Comparison of ENCODE assay signal across 17 cellular contexts in genomic region chr6:53960311-53960710, GRCh38.
DNase-seq lines count a peak whose midpoint lies in the region; FAIRE-seq and TF ChIP-seq lines count a peak whose summit lies in the region.
"Had no signal": no experiment of that assay in that cellular context is flagged by ENCODE, and none has a peak within 500 bp of the region (broad histone marks: within the 10 kb centered on the region; RNA-seq: fewer than 3 reads in every experiment).

No MANE protein-coding gene starts in this region.

- in situ Hi-C loops in GM13977 (cut with MboI; ENCODE audit: low pct_unique_long_range_greater_than_20kb, low sequenced_read_pairs, unreplicated experiment): no loop called here

- no peak overlapping the region for H2AK5ac ChIP-seq in trophoblast cell (ENCODE audit: low read length)

- no peak overlapping the region for H3K4me2 ChIP-seq in trophoblast cell (ENCODE audit: low read length)

- H3K9me3 ChIP-seq in trophoblast cell (ENCODE audit: insufficient read depth, low read depth, low read length): no peaks in the 10 kb centered on the region
- H3K9me3 ChIP-seq: pancreas had no signal

- H2BK12ac ChIP-seq in trophoblast cell (ENCODE audit: low read length): peak overlapping the region; percentile 90

- H3K4ac ChIP-seq in trophoblast cell (ENCODE audit: low read depth, low read length): no peak overlapping the region

- no peak overlapping the region for H3K9ac ChIP-seq in trophoblast cell (ENCODE audit: low read length)

- H2AFZ ChIP-seq in trophoblast cell (ENCODE audit: insufficient read depth, low read length, poor library complexity): no peak overlapping the region

- peaks cover 5% of the 10 kb centered on the region for H3K79me1 ChIP-seq in trophoblast cell (ENCODE audit: low read length)

- H3K4me3 ChIP-seq in fibroblast of mammary gland (ENCODE audit: control insufficient read depth, low read depth, low read length): no peak overlapping the region
- H3K4me3 ChIP-seq in trophoblast cell (ENCODE audit: low read depth, low read length): no peak overlapping the region
- H3K4me3 ChIP-seq: pancreas had no signal

- H3K23ac ChIP-seq in trophoblast cell (ENCODE audit: low read length): no peak overlapping the region

- no peak for TF ChIP-seq CTCF in fibroblast of mammary gland (conservative IDR thresholded peaks at IDR 0.05; ENCODE audit: control insufficient read depth, insufficient read depth, low read depth, low read length)
- TF ChIP-seq CTCF in GM13977 (IDR thresholded peaks at IDR 0.05; ENCODE audit: extremely low read depth, insufficient read depth, missing control alignments): no peak

- H3K27me3 ChIP-seq in trophoblast cell (ENCODE audit: insufficient read depth, low read length): no peaks in the 10 kb centered on the region
- H3K27me3 ChIP-seq: pancreas had no signal

- H4K8ac ChIP-seq in trophoblast cell (ENCODE audit: low read depth, low read length): no peak overlapping the region

- no peak overlapping the region for H3K27ac ChIP-seq in trophoblast cell (ENCODE audit: low read depth, low read length)
- H3K27ac ChIP-seq: pancreas had no signal

- peaks cover 2 to 7% of the 10 kb centered on the region in 2 experiments for H3K4me1 ChIP-seq in trophoblast cell (ENCODE audit: control insufficient read depth in 1 of 2, insufficient read depth in 2 of 2, low read length in 2 of 2)
- H3K4me1 ChIP-seq: pancreas had no signal

- WGBS in trophoblast cell (ENCODE audit: extremely low coverage, insufficient coverage, insufficient read length): no CpG with 5 or more reads among the region's 4 CpGs

- H2BK120ac ChIP-seq in trophoblast cell (ENCODE audit: insufficient read depth, low read length, poor library complexity): peak overlapping the region; percentile 65

- H3K36me3 ChIP-seq in trophoblast cell (ENCODE audit: control insufficient read depth in 1 of 2, insufficient read depth in 2 of 2, low read length in 2 of 2): no peaks in the 10 kb centered on the region
- H3K36me3 ChIP-seq: pancreas had no signal

- no peak overlapping the region for H2BK5ac ChIP-seq in trophoblast cell (ENCODE audit: low read depth, low read length, poor library complexity)

- no peak overlapping the region for H4K91ac ChIP-seq in trophoblast cell (ENCODE audit: low read depth, low read length)

- FAIRE-seq in HTR-8/SVneo (lab: Jason Lieb, UNC) (no peak), frontal cortex (lab: Jason Lieb, UNC) (no peak)
- FAIRE-seq: pancreas, TTC549 had no signal

- H4K12ac ChIP-seq in trophoblast cell (ENCODE audit: low read depth, low read length): no peak overlapping the region

- no peak overlapping the region for H3K18ac ChIP-seq in trophoblast cell (ENCODE audit: low read length)

- H3K79me2 ChIP-seq in trophoblast cell (ENCODE audit: control insufficient read depth, insufficient read depth, low read length, poor library complexity): no peaks in the 10 kb centered on the region

- H3K14ac ChIP-seq in trophoblast cell (ENCODE audit: low read length): no peak overlapping the region

- peak; percentile 19 for DNase-seq in COLO829 (ENCODE audit: low spot score)
- peak; percentile 36 for DNase-seq in HTR-8/SVneo (ENCODE audit: insufficient read length, low spot score)
- peak; percentile 52 for DNase-seq in fibroblast of mammary gland (ENCODE audit: low read depth)
- DNase-seq in trophoblast cell: no peak
- no peak for DNase-seq in frontal cortex (ENCODE audit: low spot score in 2 of 2)
- DNase-seq in GM13977 (ENCODE audit: low spot score): no peak
- DNase-seq in retina: no peak
- no peak for DNase-seq in HT-29 (ENCODE audit: low spot score)
- DNase-seq: activated CD4-positive, alpha-beta T cell treated with anti-CD3 and anti-CD28 coated beads for 48 hours; activated naive CD8-positive, alpha-beta T cell treated with anti-CD3 and anti-CD28 coated beads for 36 hours; CD4-positive, alpha-beta memory T cell; DMS79; naive thymus-derived CD8-positive, alpha-beta T cell; NCI-H526; pancreas; Right ventricle myocardium superior had no signal

Comparison
In these comparisons a context has a peak if more than half of its experiments do, and no peak if none do; other contexts are left out.
1. DNase-seq: peak in COLO829 (single experiment), HTR-8/SVneo (single experiment) and fibroblast of mammary gland (single experiment); none in trophoblast cell (0 of 2), frontal cortex (0 of 2), GM13977 (single experiment), retina (single experiment) and HT-29 (single experiment).